In genomic region chr19:48477067-48477685, GRCh38 we compare ENCODE assay signal across 17 cellular contexts. TPM values are rescaled to one million over a fixed set of nuclear protein-coding genes. Genes with fewer than 3 reads are reported as not detected.
A peak's percentile ranks its signal among the peaks of the same experiment; 100 is the strongest.
DNase-seq lines count a peak whose midpoint lies in the region; ATAC-seq and TF ChIP-seq lines count a peak whose summit lies in the region.
"Had no signal": no experiment of that assay in that cellular context is flagged by ENCODE, and none has a peak within 500 bp of the region (broad histone marks: within the 10 kb centered on the region; RNA-seq: fewer than 3 reads in every experiment).

No MANE protein-coding gene starts in this region.

- H3K27me3 ChIP-seq in right cardiac atrium (ENCODE audit: control insufficient read depth, insufficient read depth): no peaks in the 10 kb centered on the region
- H3K27me3 ChIP-seq in right atrium auricular region: no peaks in the 10 kb centered on the region
- H3K27me3 ChIP-seq in osteoblast (ENCODE audit: insufficient read depth, low read length): no peaks in the 10 kb centered on the region
- H3K27me3 ChIP-seq: BE2C had no signal

- H3K9me3 ChIP-seq in right cardiac atrium (ENCODE audit: control insufficient read depth, low read length) (no peaks in the 10 kb centered on the region), right atrium auricular region (no peaks in the 10 kb centered on the region), osteoblast (ENCODE audit: low read depth, low read length) (no peaks in the 10 kb centered on the region)
- H3K9me3 ChIP-seq: BE2C had no signal

- H3K79me2 ChIP-seq in osteoblast (ENCODE audit: insufficient read depth, low read length): no peaks in the 10 kb centered on the region

- H2AFZ ChIP-seq in osteoblast (ENCODE audit: low read length): no peak overlapping the region

- H3K4me1 ChIP-seq in right cardiac atrium (ENCODE audit: control insufficient read depth, insufficient read depth, low read length) (peaks cover 3% of the 10 kb centered on the region), right atrium auricular region (peaks cover 0 to 23% of the 10 kb centered on the region in 2 donors), osteoblast (ENCODE audit: insufficient read depth, low read length) (peaks cover 23% of the 10 kb centered on the region)

- no peak overlapping the region for H3K27ac ChIP-seq in right cardiac atrium (ENCODE audit: low read length)
- H3K27ac ChIP-seq in right atrium auricular region: no peak overlapping the region
- no peak overlapping the region for H3K27ac ChIP-seq in osteoblast (ENCODE audit: low read depth, low read length)

- peak in 2 of 3 donors; percentile 50 to 55 for DNase-seq in right cardiac atrium
- no peak for DNase-seq in right atrium auricular region (ENCODE audit: low spot score)
- DNase-seq in endothelial cell (ENCODE audit: low spot score): no peak
- DNase-seq in osteoblast (ENCODE audit: insufficient read length, low spot score, missing footprints): peak; percentile 58
- DNase-seq in hippocampal formation (lab: John Stamatoyannopoulos, UW): no peak
- DNase-seq in stimulated activated naive CD8-positive, alpha-beta T cell treated with anti-CD3 and anti-CD28 coated beads, Interleukin-15, amount 100 ng/mL, for 72 hours: no peak
- DNase-seq in NCI-H1436 (lab: John Stamatoyannopoulos, UW): no peak
- DNase-seq: ACHN; BE2C; C1 segment of cervical spinal cord; CD4-positive, CD25-positive, alpha-beta regulatory T cell; CD8-positive, alpha-beta memory T cell; COR-L47; GOT3; H9 had no signal

- peaks cover 9% of the 10 kb centered on the region for H3K4me1 Mint-ChIP-seq in endothelial cell (ENCODE audit: unreplicated experiment)
- peaks cover 51% of the 10 kb centered on the region for H3K4me1 Mint-ChIP-seq in stimulated activated naive CD8-positive, alpha-beta T cell treated with anti-CD3 and anti-CD28 coated beads, Interleukin-15, amount 100 ng/mL, for 72 hours

- WGBS in right cardiac atrium: 74% methylated on average over 10 of the region's 10 CpGs

- peaks cover 40% of the 10 kb centered on the region for H3K27me3 Mint-ChIP-seq in endothelial cell (ENCODE audit: unreplicated experiment)
- no peaks in the 10 kb centered on the region for H3K27me3 Mint-ChIP-seq in stimulated activated naive CD8-positive, alpha-beta T cell treated with anti-CD3 and anti-CD28 coated beads, Interleukin-15, amount 100 ng/mL, for 72 hours
- H3K27me3 Mint-ChIP-seq: CD4-positive, CD25-positive, alpha-beta regulatory T cell had no signal

- no peak overlapping the region for H3K4me2 ChIP-seq in osteoblast (ENCODE audit: insufficient read depth, low read length)

- no peak overlapping the region for H3K4me3 ChIP-seq in right cardiac atrium (ENCODE audit: low read length)
- H3K4me3 ChIP-seq in right atrium auricular region: no peak overlapping the region
- H3K4me3 ChIP-seq in osteoblast (ENCODE audit: insufficient read depth, low read length): no peak overlapping the region

- H3K36me3 ChIP-seq in right atrium auricular region: peaks cover 70% of the 10 kb centered on the region
- H3K36me3 ChIP-seq in osteoblast (ENCODE audit: insufficient read depth, low read length): peaks cover 60% of the 10 kb centered on the region

- intact Hi-C loops in right cardiac atrium (cut with DNase I): no loop called here

- no peaks in the 10 kb centered on the region for H3K9me3 Mint-ChIP-seq in endothelial cell (ENCODE audit: unreplicated experiment)
- H3K9me3 Mint-ChIP-seq in stimulated activated naive CD8-positive, alpha-beta T cell treated with anti-CD3 and anti-CD28 coated beads, Interleukin-15, amount 100 ng/mL, for 72 hours: no peaks in the 10 kb centered on the region
- H3K9me3 Mint-ChIP-seq: CD8-positive, alpha-beta memory T cell; H9 had no signal

- peaks cover 14% of the 10 kb centered on the region for H4K20me1 ChIP-seq in osteoblast (ENCODE audit: insufficient read depth, low read length)

- peaks cover 35% of the 10 kb centered on the region for H3K36me3 Mint-ChIP-seq in endothelial cell (ENCODE audit: low read depth, unreplicated experiment)

- TF ChIP-seq CTCF in right atrium auricular region (IDR thresholded peaks at IDR 0.05) (no peak), endothelial cell (IDR thresholded peaks at IDR 0.05; ENCODE audit: unreplicated experiment) (no peak), osteoblast (IDR thresholded peaks at IDR 0.05; ENCODE audit: extremely low read depth, low read depth, low read length) (no peak)

- no peak for ATAC-seq in right cardiac atrium
- no peak for ATAC-seq in stimulated activated naive CD8-positive, alpha-beta T cell treated with anti-CD3 and anti-CD28 coated beads, Interleukin-15, amount 100 ng/mL, for 72 hours

- no peak overlapping the region for H3K4me3 Mint-ChIP-seq in endothelial cell (ENCODE audit: unreplicated experiment)
- H3K4me3 Mint-ChIP-seq in stimulated activated naive CD8-positive, alpha-beta T cell treated with anti-CD3 and anti-CD28 coated beads, Interleukin-15, amount 100 ng/mL, for 72 hours: no peak overlapping the region
- H3K4me3 Mint-ChIP-seq: CD4-positive, CD25-positive, alpha-beta regulatory T cell; H9 had no signal

- peak overlapping the region; percentile 57 for H3K27ac Mint-ChIP-seq in endothelial cell (ENCODE audit: unreplicated experiment)
- no peak overlapping the region for H3K27ac Mint-ChIP-seq in stimulated activated naive CD8-positive, alpha-beta T cell treated with anti-CD3 and anti-CD28 coated beads, Interleukin-15, amount 100 ng/mL, for 72 hours
- H3K27ac Mint-ChIP-seq: H9 had no signal

TF ChIP-seq in PFSK-1, 5 proteins besides CTCF, POLR2A, EP300 and RAD21:
- TF ChIP-seq POLR2AphosphoS5 (IDR thresholded peaks at IDR 0.05; ENCODE audit: low read depth, low read length) (0 out of 2 replicates have a peak, but pooled peaks have one; percentile 21), SIN3A (IDR thresholded peaks at IDR 0.05; ENCODE audit: borderline replicate concordance, insufficient read depth, low read length) (no peak)
TF ChIP-seq in PFSK-1: peak in this region for 1.

RNA-seq across cellular contexts. Expression of gene CYTH2, which starts 8.0 kb away (rescaled TPM):
- total RNA-seq in right cardiac atrium (10 to 100 TPM; 26.0 to 35.0 (median 29.2) TPM), right atrium auricular region (10 to 100 TPM; 13.3 to 22.5 TPM), endothelial cell (ENCODE audit: unreplicated experiment) (165 TPM), osteoblast (63.6 and 66.2 TPM in 2 replicates)
- polyA plus RNA-seq in right cardiac atrium: 27.4 TPM
- 63.9 TPM for polyA plus RNA-seq in PFSK-1 (2012; ENCODE audit: insufficient read length, low read depth)

RNA-seq across cellular contexts. Expression of gene KCNJ14, which starts 21.8 kb away (rescaled TPM):
- total RNA-seq in right cardiac atrium (under 1 TPM; 0.20 to 0.75 (median 0.23) TPM), right atrium auricular region (under 1 TPM; 0.26 to 0.31 TPM), endothelial cell (ENCODE audit: unreplicated experiment) (0.95 TPM), osteoblast (0.59 and 0.72 TPM in 2 replicates)
- polyA plus RNA-seq in right cardiac atrium: 0.16 TPM
- polyA plus RNA-seq in PFSK-1 (2012; ENCODE audit: insufficient read length, low read depth): 0.99 TPM

RNA-seq across cellular contexts. Expression of gene GRWD1, which starts 31.4 kb away (rescaled TPM):
- 10 to 100 TPM; 16.0 to 20.4 (median 17.3) TPM for total RNA-seq in right cardiac atrium
- 7.2 TPM for polyA plus RNA-seq in right cardiac atrium
- 10 to 100 TPM; 10.8 to 19.8 TPM for total RNA-seq in right atrium auricular region
- 54.2 TPM for polyA plus RNA-seq in PFSK-1 (2012; ENCODE audit: insufficient read length, low read depth)
- 38.4 TPM for total RNA-seq in endothelial cell (ENCODE audit: unreplicated experiment)
- 23.3 and 25.0 TPM in 2 replicates for total RNA-seq in osteoblast

RNA-seq across cellular contexts. Expression of gene LMTK3, which starts 34.5 kb away (rescaled TPM):
- total RNA-seq in right cardiac atrium: 1 to 10 TPM; 3.1 to 7.2 (median 5.5) TPM
- polyA plus RNA-seq in right cardiac atrium: 2.9 TPM
- total RNA-seq in right atrium auricular region: 1 to 10 TPM; 1.3 to 1.6 TPM
- polyA plus RNA-seq in PFSK-1 (2012; ENCODE audit: insufficient read length, low read depth): 8.6 TPM
- 3.0 TPM for total RNA-seq in endothelial cell (ENCODE audit: unreplicated experiment)
- total RNA-seq in osteoblast: not detected in 2 replicates
- total RNA-seq: A172 had no signal
- polyA plus RNA-seq: CD4-positive, CD25-positive, alpha-beta regulatory T cell; CD8-positive, alpha-beta memory T cell had no signal

Comparison
In these comparisons a context has a peak if more than half of its experiments do, and no peak if none do; other contexts are left out.
1. DNase-seq: peak in right cardiac atrium (2 of 3) and osteoblast (single experiment); none in right atrium auricular region (single experiment), endothelial cell (single experiment), hippocampal formation (0 of 2), stimulated activated naive CD8-positive, alpha-beta T cell treated with anti-CD3 and anti-CD28 coated beads, Interleukin-15, amount 100 ng/mL, for 72 hours (0 of 2) and NCI-H1436 (single experiment).